In genomic region chr5:83097582-83098265, GRCh38 we compare ENCODE assay signal across 12 cellular contexts. TPM values are rescaled to one million over a fixed set of nuclear protein-coding genes. Genes with fewer than 3 reads are reported as not detected.
A peak's percentile ranks its signal among the peaks of the same experiment; 100 is the strongest.
DNase-seq lines count a peak whose midpoint lies in the region; ATAC-seq, FAIRE-seq and TF ChIP-seq lines count a peak whose summit lies in the region.
"Had no signal": no experiment of that assay in that cellular context is flagged by ENCODE, and none has a peak within 500 bp of the region (broad histone marks: within the 10 kb centered on the region; RNA-seq: fewer than 3 reads in every experiment).

No MANE protein-coding gene starts in this region.

- H3K4me1 ChIP-seq in Karpas-422 (ENCODE audit: low read length) (peaks cover 18% of the 10 kb centered on the region), pancreas (peaks cover 0 to 6% (median 3%) of the 10 kb centered on the region in 3 donors), mammary epithelial cell (ENCODE audit: insufficient read depth, low read length) (peaks cover 29% of the 10 kb centered on the region)
- H3K4me1 ChIP-seq: thyroid gland had no signal

- CTCF ChIA-PET in mammary epithelial cell (lab: Charles Lee; ENCODE audit: low non-redundant PET) = no interaction called here

- no peaks in the 10 kb centered on the region for H4K20me1 ChIP-seq in Karpas-422 (ENCODE audit: insufficient read depth, low read depth, low read length)
- H4K20me1 ChIP-seq in mammary epithelial cell (ENCODE audit: insufficient read depth, low read length) = no peaks in the 10 kb centered on the region

- no peak overlapping the region for H3K9ac ChIP-seq in Karpas-422 (ENCODE audit: low read length)
- H3K9ac ChIP-seq in mammary epithelial cell (ENCODE audit: insufficient read depth, low read length) = no peak overlapping the region

- TF ChIP-seq CTCF in epithelial cell of esophagus (IDR thresholded peaks at IDR 0.05; ENCODE audit: insufficient read depth, low read depth, low read length, missing control alignments) (no peak), pancreas (IDR thresholded peaks at IDR 0.05) (no peak), mammary epithelial cell (conservative IDR thresholded peaks at IDR 0.05 in 1 of 2, IDR thresholded peaks at IDR 0.05 in 1 of 2; ENCODE audit: extremely low read depth in 1 of 2, insufficient read depth in 1 of 2, low read depth in 1 of 2, low read length in 2 of 2) (no peak)

- no peak for FAIRE-seq in pancreas (lab: Jason Lieb, UNC)
- FAIRE-seq: H1 had no signal

- H3K27me3 ChIP-seq in Karpas-422 (ENCODE audit: low read length) (no peaks in the 10 kb centered on the region), pancreas (no peaks in the 10 kb centered on the region), mammary epithelial cell (ENCODE audit: insufficient read depth, low read length) (no peaks in the 10 kb centered on the region)
- H3K27me3 ChIP-seq: thyroid gland had no signal

- H3K79me2 ChIP-seq in Karpas-422 (ENCODE audit: low read length) = peaks cover 73% of the 10 kb centered on the region
- no peaks in the 10 kb centered on the region for H3K79me2 ChIP-seq in mammary epithelial cell (ENCODE audit: insufficient read depth, low read length)

- dilution Hi-C loops in mammary epithelial cell (cut with HindIII; ENCODE audit: low sequenced_read_pairs) = no loop called here

- peaks cover 5% of the 10 kb centered on the region; the same call in 1 of the 2 replicates for H3K36me3 ChIP-seq in Karpas-422 (ENCODE audit: insufficient read depth, low read length)
- H3K36me3 ChIP-seq in pancreas = no peaks in the 10 kb centered on the region
- no peaks in the 10 kb centered on the region for H3K36me3 ChIP-seq in mammary epithelial cell (ENCODE audit: insufficient read depth, low read length)
- H3K36me3 ChIP-seq: thyroid gland had no signal

- no peak for DNase-seq in Karpas-422
- DNase-seq in epithelial cell of esophagus (ENCODE audit: low read depth) = peak; percentile 32
- no peak for DNase-seq in pancreas
- no peak for DNase-seq in retina
- DNase-seq in mammary epithelial cell = no peak
- DNase-seq in stimulated activated CD4-positive, alpha-beta T cell treated with anti-CD3 and anti-CD28 coated beads, Interleukin-4, amount 100 ng/mL, for 4 hours = no peak
- DNase-seq: activated CD8-positive, alpha-beta memory T cell treated with anti-CD3 and anti-CD28 coated beads, Interleukin-2, amount 50 U/mL, for 4 hours; T1000; thyroid gland had no signal

- H3K4me3 ChIP-seq in Karpas-422 (ENCODE audit: low read length) = no peak overlapping the region
- H3K4me3 ChIP-seq in epithelial cell of esophagus (ENCODE audit: low read length) = no peak overlapping the region
- H3K4me3 ChIP-seq in pancreas = no peak overlapping the region
- H3K4me3 ChIP-seq in mammary epithelial cell (replicated peaks in 1 of 3; ENCODE audit: insufficient read depth in 1 of 3, low read depth in 2 of 3, low read length in 3 of 3) = no peak overlapping the region
- H3K4me3 ChIP-seq: thyroid gland had no signal

- H3K4me2 ChIP-seq in Karpas-422 (ENCODE audit: low read depth, low read length, poor library complexity, severe bottlenecking) = peak overlapping the region; percentile 11
- no peak overlapping the region for H3K4me2 ChIP-seq in mammary epithelial cell (ENCODE audit: insufficient read depth, low read depth, low read length)

- intact Hi-C loops in pancreas (cut with DNase I) (no loop called here), mammary epithelial cell (cut with micrococcal nuclease) (loop anchor here (2.0 kb wide), 1 partner anchor 13 kb away; no protein-coding TSS in a partner anchor)

- in situ Hi-C loops in mammary epithelial cell (cut with MboI; ENCODE audit: low sequenced_read_pairs in 2 of 2) = no loop called here

- ATAC-seq in GM18867 (IDR thresholded peaks at IDR 0.05; ENCODE audit: unreplicated experiment) = peak; percentile 62
- ATAC-seq in pancreas = peak; percentile 30 to 69 (median 55)
- ATAC-seq in HG03135 (IDR thresholded peaks at IDR 0.05; ENCODE audit: unreplicated experiment) = no peak

- H3K27ac ChIP-seq in Karpas-422 (ENCODE audit: low read length) = no peak overlapping the region
- H3K27ac ChIP-seq in pancreas = no peak overlapping the region
- H3K27ac ChIP-seq in mammary epithelial cell (ENCODE audit: insufficient read depth, low read depth, low read length) = no peak overlapping the region
- H3K27ac ChIP-seq: thyroid gland had no signal

- no peak overlapping the region for H2AFZ ChIP-seq in Karpas-422 (ENCODE audit: low read length)
- H2AFZ ChIP-seq in mammary epithelial cell (ENCODE audit: low read depth, low read length) = no peak overlapping the region

- no TSS peak for BruUV-seq in mammary epithelial cell (replicated peaks; lab: Mats Ljungman, UMichigan)

- 22 to 30% methylated on average over 2 of the region's 2 CpGs for WGBS in pancreas, 2 donors
- WGBS in mammary epithelial cell (ENCODE audit: low coverage, missing lambda C conversion rate) = 100% methylated on average over 2 of the region's 2 CpGs

- H3K9me2 ChIP-seq in Karpas-422 (replicated peaks; ENCODE audit: insufficient read depth, low read length) = no peaks in the 10 kb centered on the region

- peaks cover 4% of the 10 kb centered on the region for H3K9me3 ChIP-seq in Karpas-422 (ENCODE audit: low read length)
- peaks cover 0 to 8% (median 0%) of the 10 kb centered on the region in 4 donors for H3K9me3 ChIP-seq in pancreas
- no peaks in the 10 kb centered on the region for H3K9me3 ChIP-seq in mammary epithelial cell (replicated peaks; ENCODE audit: insufficient read depth, low read length)
- H3K9me3 ChIP-seq: thyroid gland had no signal

RNA-seq across cellular contexts. Expression of gene XRCC4, which starts 20.4 kb away (rescaled TPM):
- 14.8 and 22.2 TPM in 2 replicates for total RNA-seq in Karpas-422 (2014; rRNA removed; shearing (Covaris generic); ENCODE audit: low replicate concordance)
- total RNA-seq in pancreas (1 to 10 TPM; 1.6 to 3.7 (median 1.9) TPM), mammary epithelial cell (1 to 10 TPM; 6.3 to 8.3 TPM)
- polyA plus RNA-seq in pancreas (1 to 10 TPM in 1 of 2 donors, under 1 TPM in 1; 0.91 to 1.8 TPM), mammary epithelial cell (4.1 TPM)
- not detected for polyA minus RNA-seq in mammary epithelial cell

RNA-seq across cellular contexts. Expression of gene TMEM167A, which starts 20.5 kb away (rescaled TPM):
- total RNA-seq in Karpas-422 (2014; rRNA removed; shearing (Covaris generic); ENCODE audit: low replicate concordance) = 32.6 and 94.9 TPM in 2 replicates
- 10 to 100 TPM; 21.5 to 48.5 (median 39.1) TPM for total RNA-seq in pancreas
- polyA plus RNA-seq in pancreas = 10 to 100 TPM; 13.3 to 20.0 TPM
- 10 to 100 TPM; 49.8 to 88.5 TPM for total RNA-seq in mammary epithelial cell
- polyA plus RNA-seq in mammary epithelial cell = 23.6 TPM
- 9.3 TPM for polyA minus RNA-seq in mammary epithelial cell
